In the genomic region with DNA sequence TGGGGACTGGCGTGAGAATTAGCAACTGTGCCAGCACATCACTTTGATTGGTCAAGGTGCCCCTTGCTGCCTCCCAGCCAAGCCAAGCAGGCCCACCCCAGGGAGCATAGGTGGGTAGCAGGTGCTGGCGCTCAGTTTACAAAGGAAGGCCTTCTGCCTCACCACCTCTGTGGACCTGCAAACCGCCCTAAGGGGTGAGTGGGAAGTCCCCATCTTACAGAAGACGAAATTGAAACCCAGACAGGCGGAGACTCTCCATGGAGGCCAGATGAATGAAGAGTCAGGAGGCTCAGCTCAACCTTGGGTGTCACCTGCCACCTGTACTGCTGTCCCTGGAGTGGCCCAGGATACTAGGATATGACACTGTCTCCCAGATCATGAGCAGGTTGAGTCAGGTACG, we compare ENCODE assay signal across 15 cellular contexts. TPM values are rescaled to one million over a fixed set of nuclear protein-coding genes. Genes with fewer than 3 reads are reported as not detected.
DNase-seq lines count a peak whose midpoint lies in the region; ATAC-seq and TF ChIP-seq lines count a peak whose summit lies in the region.
"Had no signal": no experiment of that assay in that cellular context is flagged by ENCODE, and none has a peak within 500 bp of the region (broad histone marks: within the 10 kb centered on the region; RNA-seq: fewer than 3 reads in every experiment).

No MANE protein-coding gene starts in this region.

- no peaks in the 10 kb centered on the region for H3K9me3 ChIP-seq in CD4-positive, alpha-beta T cell (ENCODE audit: control insufficient read depth, low read length)

- H3K36me3 Mint-ChIP-seq in CD4-positive, alpha-beta T cell (ENCODE audit: low read depth), result no peaks in the 10 kb centered on the region

- no peaks in the 10 kb centered on the region for H3K4me1 Mint-ChIP-seq in CD4-positive, alpha-beta T cell (ENCODE audit: low read depth)

- H3K27me3 Mint-ChIP-seq in CD4-positive, alpha-beta T cell, result peaks cover 23% of the 10 kb centered on the region

- H3K27me3 ChIP-seq in CD4-positive, alpha-beta T cell (ENCODE audit: control insufficient read depth, insufficient read depth, low read length), result no peaks in the 10 kb centered on the region

- ATAC-seq in HG02678 (IDR thresholded peaks at IDR 0.05; ENCODE audit: unreplicated experiment) (peak; percentile 78), HG03575 (IDR thresholded peaks at IDR 0.05; ENCODE audit: extremely low read depth, insufficient number of reproducible peaks, low FRiP score, unreplicated experiment) (peak; percentile 64)
- ATAC-seq in CD4-positive, alpha-beta T cell (ENCODE audit: poor library complexity), result no peak
- ATAC-seq: K562 had no signal

- no peak overlapping the region for H3K4me3 Mint-ChIP-seq in CD4-positive, alpha-beta T cell

- TF ChIP-seq CTCF in GM13976 (IDR thresholded peaks at IDR 0.05; ENCODE audit: borderline replicate concordance, control extremely low read depth, extremely low read depth, insufficient read depth, missing control alignments), result no peak
- TF ChIP-seq CTCF in RWPE1 (conservative IDR thresholded peaks at IDR 0.05; ENCODE audit: low read depth), result no peak
- no peak for TF ChIP-seq CTCF in CD4-positive, alpha-beta T cell (IDR thresholded peaks at IDR 0.05)

- H3K9me3 Mint-ChIP-seq in CD4-positive, alpha-beta T cell, result no peaks in the 10 kb centered on the region

- H3K27ac ChIP-seq in RWPE1, result no peak overlapping the region
- H3K27ac ChIP-seq in CD4-positive, alpha-beta T cell (ENCODE audit: low read depth, low read length), result no peak overlapping the region

- in situ Hi-C loops in GM13976 (cut with MboI; ENCODE audit: low sequenced_read_pairs, unreplicated experiment), result no loop called here

- DNase-seq in GM13976 (ENCODE audit: low spot score) (peak; percentile 67), GM19238 (ENCODE audit: insufficient read length, low spot score) (peak; percentile 37), NCI-H526 (lab: John Stamatoyannopoulos, UW) (no peak), RWPE1 (ENCODE audit: low spot score) (no peak), germinal center (ENCODE audit: low spot score) (no peak)
- DNase-seq in CD4-positive, alpha-beta T cell, result no peak
- DNase-seq: GF-D8, posterior cingulate gyrus, substantia nigra, T1000 had no signal

- POLR2A ChIA-PET in RWPE1 (lab: Yijun Ruan, JAX; ENCODE audit: low non-redundant PET), result no interaction called here
- POLR2A ChIA-PET in CD4-positive, alpha-beta T cell (lab: Charles Lee), result no interaction called here

- no peak overlapping the region for H3K27ac Mint-ChIP-seq in CD4-positive, alpha-beta T cell

- CTCF ChIA-PET in RWPE1 (lab: Yijun Ruan, JAX), result interaction anchor here (0.7 kb wide), 1 partner anchor 49 kb away, joined by 3 read pairs; no protein-coding TSS in a partner anchor
- CTCF ChIA-PET in CD4-positive, alpha-beta T cell (lab: Charles Lee), result no interaction called here

- intact Hi-C loops in CD4-positive, alpha-beta T cell (cut with DNase I, micrococcal nuclease), result no loop called here

RNA-seq across cellular contexts. Expression of gene MAS1L, which starts 21.5 kb away (rescaled TPM):
- total RNA-seq in CD4-positive, alpha-beta T cell, result not detected
- total RNA-seq: astrocyte, K562, liver had no signal

RNA-seq across cellular contexts. Expression of gene UBD, which starts 50.3 kb away (rescaled TPM):
- not detected for total RNA-seq in CD4-positive, alpha-beta T cell
- total RNA-seq: K562 had no signal

RNA-seq across cellular contexts. Expression of gene OR2H1, which starts 52.3 kb away (rescaled TPM):
- not detected for total RNA-seq in CD4-positive, alpha-beta T cell
- total RNA-seq: astrocyte, K562, liver had no signal

RNA-seq across cellular contexts. Expression of gene OR11A1, which starts 52.4 kb away (rescaled TPM):
- not detected for total RNA-seq in CD4-positive, alpha-beta T cell
- total RNA-seq: astrocyte, K562, liver had no signal

Comparison
In these comparisons a context has a peak if more than half of its experiments do, and no peak if none do; other contexts are left out.
1. DNase-seq: peak in GM13976 (single experiment) and GM19238 (single experiment); none in NCI-H526 (0 of 2), RWPE1 (single experiment), CD4-positive, alpha-beta T cell (0 of 10) and germinal center (single experiment).